ENCODE assay signal across 23 cellular contexts in the genomic region with DNA sequence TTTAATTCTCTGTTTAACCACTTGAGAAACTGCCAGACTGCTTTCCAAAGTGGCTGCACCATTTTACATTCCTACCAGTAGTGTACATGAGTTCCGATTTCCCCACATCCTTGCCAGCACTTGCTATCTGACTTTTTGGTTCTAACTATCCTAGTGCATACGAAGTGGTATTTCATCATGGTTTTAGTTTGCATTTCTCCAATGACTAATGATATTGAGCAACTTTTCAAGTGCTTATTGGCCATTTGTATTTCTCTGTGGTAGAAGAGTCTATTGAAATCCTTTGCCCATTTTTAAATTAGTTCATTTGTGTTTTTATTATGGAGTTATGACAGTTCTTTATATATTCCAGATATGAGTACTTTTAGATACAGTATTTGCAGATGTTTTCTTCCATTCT.
"Had no signal": no experiment of that assay in that cellular context is flagged by ENCODE, and none has a peak within 500 bp of the region (broad histone marks: within the 10 kb centered on the region; RNA-seq: fewer than 3 reads in every experiment).

No MANE protein-coding gene starts in this region.

- H3K4me1 Mint-ChIP-seq: T-helper 17 cell had no signal

- H3K27me3 Mint-ChIP-seq: T-helper 17 cell had no signal

- H3K27ac ChIP-seq: HL-60, RWPE1, SJSA1 had no signal

- H3K9me2 ChIP-seq: SK-N-SH had no signal

- H3K9ac ChIP-seq: SK-N-SH had no signal

- DNase-seq: KBM-7, NCI-H1092 treated with DMSO at 0.1 percent for 48 hours, NCI-H1436, NCI-H187, NCI-H2029, NCI-H2081 treated with DMSO at 0.1 percent for 48 hours, NCI-H2171, NCI-H226, NCI-H446, NCI-H510A, NCI-H524 treated with DMSO at 0.1 percent for 48 hours, NCI-H69, NCI-H774, SHP77 treated with DMSO at 0.1 percent for 48 hours, SK-N-SH, SW 1271, T-helper 1 cell, T-helper 17 cell had no signal

- H3K4me3 Mint-ChIP-seq: T-helper 17 cell had no signal

- H3K27ac Mint-ChIP-seq: T-helper 17 cell had no signal

- H3K4me1 ChIP-seq: SJSA1 had no signal

- H3K4me3 ChIP-seq: SJSA1 had no signal

- H3K4me2 ChIP-seq: SK-N-SH had no signal

- H3K36me3 ChIP-seq: SJSA1 had no signal

- ATAC-seq: Panc1, Right ventricle myocardium inferior, T-helper 17 cell had no signal

- H3K27me3 ChIP-seq: SJSA1 had no signal
